Comparison of ENCODE assay signal across 10 cellular contexts in genomic region chr2:172100080-172101007, GRCh38. TPM values are rescaled to one million over a fixed set of nuclear protein-coding genes. Genes with fewer than 3 reads are reported as not detected.
DNase-seq lines count a peak whose midpoint lies in the region; ATAC-seq and TF ChIP-seq lines count a peak whose summit lies in the region.
"Had no signal": no experiment of that assay in that cellular context is flagged by ENCODE, and none has a peak within 500 bp of the region (broad histone marks: within the 10 kb centered on the region; RNA-seq: fewer than 3 reads in every experiment).

No MANE protein-coding gene starts in this region.

- TF ChIP-seq POLR2A in gastrocnemius medialis (IDR thresholded peaks at IDR 0.05), result no peak

- H3K27me3 ChIP-seq in Caco-2 (replicated peaks; ENCODE audit: control insufficient read depth, insufficient read depth, low read length) (0 out of 2 replicates have a peak, but pooled peaks cover under 1% of the 10 kb centered on the region), HUES64 (ENCODE audit: insufficient read depth, low read length) (peaks cover 98% of the 10 kb centered on the region), brain microvascular endothelial cell (replicated peaks) (peaks cover 12% of the 10 kb centered on the region), gastrocnemius medialis (peaks cover 99 to 100% (median 100%) of the 10 kb centered on the region in 3 donors)

- no peak overlapping the region for H3K9ac ChIP-seq in HUES64 (ENCODE audit: low read depth, low read length)

- H3K9me3 ChIP-seq in Caco-2 (no peaks in the 10 kb centered on the region), HUES64 (ENCODE audit: insufficient read depth, low read depth, low read length) (no peaks in the 10 kb centered on the region), gastrocnemius medialis (no peaks in the 10 kb centered on the region)
- H3K9me3 ChIP-seq: ovary had no signal

- H3K4me1 Mint-ChIP-seq in Caco-2 (ENCODE audit: low read depth, unreplicated experiment) (peaks cover 20% of the 10 kb centered on the region), neural crest cell (peaks cover 48% of the 10 kb centered on the region)

- H3K36me3 ChIP-seq in Caco-2 (ENCODE audit: control insufficient read depth, insufficient read depth, low read length), result no peaks in the 10 kb centered on the region
- H3K36me3 ChIP-seq in HUES64 (ENCODE audit: insufficient read depth, low read length), result no peaks in the 10 kb centered on the region
- H3K36me3 ChIP-seq in brain microvascular endothelial cell (replicated peaks), result no peaks in the 10 kb centered on the region
- no peaks in the 10 kb centered on the region for H3K36me3 ChIP-seq in gastrocnemius medialis
- H3K36me3 ChIP-seq: ovary had no signal

- intact Hi-C loops in Caco-2 (cut with micrococcal nuclease; ENCODE audit: unreplicated experiment) (loop anchor here (5.0 kb wide), 2 partner anchors 208 to 413 kb away; partner anchors contain the start of genes DYNC1I2 and SLC25A12), gastrocnemius medialis (cut with DNase I; ENCODE audit: low total_unique reads) (loop anchor here (5.0 to 10.0 kb wide), 3 partner anchors 146 to 413 kb away; partner anchors contain the start of gene DYNC1I2)

- POLR2A ChIA-PET in Caco-2 (lab: Charles Lee), result interaction anchor here (1.8 kb wide), 1 partner anchor 15 kb away, joined by 13 read pairs; the partner anchor contains the start of gene DLX1

- H3K27ac Mint-ChIP-seq in Caco-2 (ENCODE audit: unreplicated experiment) (no peak overlapping the region), neural crest cell (ENCODE audit: unreplicated experiment) (no peak overlapping the region)

- no peak overlapping the region for H3K4me3 ChIP-seq in Caco-2 (ENCODE audit: low read depth, low read length)
- peak overlapping the region; percentile 52; the same call in 1 of the 2 replicates for H3K4me3 ChIP-seq in HUES64 (ENCODE audit: low read length)
- peak overlapping the region; percentile 64 for H3K4me3 ChIP-seq in brain microvascular endothelial cell (ENCODE audit: low read depth, low read length)
- no peak overlapping the region for H3K4me3 ChIP-seq in gastrocnemius medialis
- H3K4me3 ChIP-seq: ovary had no signal

- no TSS peak for BruUV-seq in Caco-2 (replicated peaks; lab: Mats Ljungman, UMichigan)

- H3K27me3 Mint-ChIP-seq in Caco-2 (ENCODE audit: insufficient read depth, unreplicated experiment) (peaks cover 5% of the 10 kb centered on the region), neural crest cell (ENCODE audit: low read depth) (peaks cover 96% of the 10 kb centered on the region)

- H3K36me3 Mint-ChIP-seq in Caco-2 (ENCODE audit: insufficient read depth, unreplicated experiment), result peaks cover 26% of the 10 kb centered on the region
- peaks cover 4% of the 10 kb centered on the region for H3K36me3 Mint-ChIP-seq in neural crest cell (ENCODE audit: low read depth)

- TF ChIP-seq CTCF in Caco-2 (IDR thresholded peaks at IDR 0.05; ENCODE audit: insufficient read depth in 1 of 2, low read depth in 1 of 2, low read length in 1 of 2, severe bottlenecking in 1 of 2, unreplicated experiment in 1 of 2) (no peak), brain microvascular endothelial cell (IDR thresholded peaks at IDR 0.05; ENCODE audit: low read depth, low read length, missing control alignments) (no peak), neural crest cell (conservative IDR thresholded peaks at IDR 0.05) (no peak), gastrocnemius medialis (IDR thresholded peaks at IDR 0.05 in 4 of 5, conservative IDR thresholded peaks at IDR 0.05 in 1 of 5) (no peak)

- H3K27ac ChIP-seq in HUES64 (ENCODE audit: low read depth, low read length) (no peak overlapping the region), brain microvascular endothelial cell (no peak overlapping the region), gastrocnemius medialis (no peak overlapping the region)
- H3K27ac ChIP-seq: ovary had no signal

- peak in 1 of 2 experiments; percentile 44 for DNase-seq in Caco-2
- no peak for DNase-seq in brain microvascular endothelial cell
- peak; percentile 43 for DNase-seq in neural crest cell (ENCODE audit: low read depth, low spot score)
- no peak for DNase-seq in gastrocnemius medialis
- DNase-seq: stimulated activated CD8-positive, alpha-beta memory T cell treated with anti-CD3 and anti-CD28 coated beads, Interleukin-4, amount 100 ng/mL, for 48 hours had no signal

- in situ Hi-C loops in brain microvascular endothelial cell (cut with HindIII; ENCODE audit: low pct_ligation_motif_present, low sequenced_read_pairs) (loop anchor here (25.0 kb wide), 1 partner anchor 288 kb away; no protein-coding TSS in a partner anchor), gastrocnemius medialis (cut with MboI; ENCODE audit: low sequenced_read_pairs in 4 of 4) (loop anchor here (10.0 to 25.0 kb wide), 5 partner anchors 288 to 513 kb away; no protein-coding TSS in a partner anchor)

- CTCF ChIA-PET in Caco-2 (lab: Charles Lee), result no interaction called here

- H3K4me1 ChIP-seq in Caco-2 (peaks cover 16% of the 10 kb centered on the region), HUES64 (ENCODE audit: insufficient read depth, low read length) (peaks cover 46% of the 10 kb centered on the region), gastrocnemius medialis (peaks cover 31 to 56% of the 10 kb centered on the region in 2 donors)

- WGBS in HUES64, result 2% methylated on average over 73 of the region's 73 CpGs

- no peaks in the 10 kb centered on the region for H3K9me3 Mint-ChIP-seq in Caco-2 (ENCODE audit: unreplicated experiment)
- no peaks in the 10 kb centered on the region for H3K9me3 Mint-ChIP-seq in neural crest cell

- H3K4me3 Mint-ChIP-seq in Caco-2 (ENCODE audit: unreplicated experiment), result peak overlapping the region; percentile 15
- H3K4me3 Mint-ChIP-seq in neural crest cell, result peak overlapping the region; percentile 90

- ATAC-seq in gastrocnemius medialis, result no peak
- ATAC-seq in activated CD4-positive, CD25-positive, alpha-beta regulatory T cell treated with anti-CD3 and anti-CD28 coated beads, Interleukin-2, amount 50 U/mL, for 24 hours, result no peak
- no peak for ATAC-seq in HG02610 (IDR thresholded peaks at IDR 0.05; ENCODE audit: unreplicated experiment)
- ATAC-seq in HG03039 (IDR thresholded peaks at IDR 0.05; ENCODE audit: unreplicated experiment), result no peak

RNA-seq across cellular contexts. Expression of gene DLX2, which starts 2.4 kb away (rescaled TPM):
- 0.79 and 0.82 TPM in 2 replicates for total RNA-seq in Caco-2 (2022)
- 0.95 TPM for polyA plus RNA-seq in HUES64 (2013, experiment 1 of 2)
- polyA plus RNA-seq in HUES64 (2013, experiment 2 of 2), result 1.8 TPM
- 21.1 and 22.6 TPM in 2 replicates for total RNA-seq in neural crest cell
- total RNA-seq in gastrocnemius medialis, result not detected
- polyA plus RNA-seq: ovary had no signal

RNA-seq across cellular contexts. Expression of gene DLX1, which starts 15.0 kb away (rescaled TPM):
- 1.2 TPM in 2 replicates for total RNA-seq in Caco-2 (2022)
- 2.3 TPM for polyA plus RNA-seq in HUES64 (2013, experiment 1 of 2)
- polyA plus RNA-seq in HUES64 (2013, experiment 2 of 2), result 1.6 TPM
- 48.9 and 51.5 TPM in 2 replicates for total RNA-seq in neural crest cell
- total RNA-seq in gastrocnemius medialis, result under 1 TPM in 1 of 4 donors, not detected in 3; 0.16 TPM

Comparison
In these comparisons a context has a peak if more than half of its experiments do, and no peak if none do; other contexts are left out.
1. H3K4me3 ChIP-seq: peak in HUES64 (single experiment) and brain microvascular endothelial cell (single experiment); none in Caco-2 (single experiment) and gastrocnemius medialis (0 of 4).
2. RNA of gene DLX2, which starts 2.4 kb away (total RNA-seq): 21.1 to 22.6 TPM in neural crest cell; 0.79 to 0.82 TPM in Caco-2 and not detected in gastrocnemius medialis; every median in the first group is over 10 times any median in the second.
3. RNA of gene DLX1, which starts 15.0 kb away (total RNA-seq): 48.9 to 51.5 TPM in neural crest cell; 1.2 TPM in Caco-2 and 0.16 TPM in gastrocnemius medialis; every median in the first group is over 10 times any median in the second.